In genomic region chr19:49639401-49640112, GRCh38 we compare ENCODE assay signal across 8 cellular contexts. TPM values are rescaled to one million over a fixed set of nuclear protein-coding genes. Genes with fewer than 3 reads are reported as not detected.
DNase-seq lines count a peak whose midpoint lies in the region; ATAC-seq and TF ChIP-seq lines count a peak whose summit lies in the region.

No MANE protein-coding gene starts in this region.

- no peak overlapping the region for H2AFZ ChIP-seq in osteoblast (ENCODE audit: low read length)

- peak in 1 of 7 experiments; percentile 56 for DNase-seq in CD8-positive, alpha-beta T cell
- DNase-seq in OCI-M1 (lab: John Stamatoyannopoulos, UW), result peak; percentile 53
- no peak for DNase-seq in endothelial cell (ENCODE audit: low spot score)
- peak; percentile 88 for DNase-seq in osteoblast (ENCODE audit: insufficient read length, low spot score, missing footprints)
- no peak for DNase-seq in mesenteric fat pad (ENCODE audit: low spot score)
- DNase-seq in SIG-M5 (lab: John Stamatoyannopoulos, UW), result no peak

- peak overlapping the region; percentile 91 for H3K4me2 ChIP-seq in osteoblast (ENCODE audit: insufficient read depth, low read length)

- peaks cover 51% of the 10 kb centered on the region for H3K4me1 ChIP-seq in CD8-positive, alpha-beta T cell (ENCODE audit: insufficient read depth, low read length)
- H3K4me1 ChIP-seq in osteoblast (ENCODE audit: insufficient read depth, low read length), result peaks cover 40% of the 10 kb centered on the region

- no peaks in the 10 kb centered on the region for H3K36me3 ChIP-seq in CD8-positive, alpha-beta T cell (ENCODE audit: insufficient read depth, low read length)
- peaks cover 13% of the 10 kb centered on the region for H3K36me3 ChIP-seq in osteoblast (ENCODE audit: insufficient read depth, low read length)

- no peak for TF ChIP-seq CTCF in CD8-positive, alpha-beta T cell (IDR thresholded peaks at IDR 0.05)
- no peak for TF ChIP-seq CTCF in endothelial cell (IDR thresholded peaks at IDR 0.05; ENCODE audit: unreplicated experiment)
- no peak for TF ChIP-seq CTCF in osteoblast (IDR thresholded peaks at IDR 0.05; ENCODE audit: extremely low read depth, low read depth, low read length)

- POLR2A ChIA-PET in CD8-positive, alpha-beta T cell (lab: Charles Lee), result interaction anchor here (0.6 to 4.0 kb wide), 17 partner anchors 8 to 289 kb away, joined by 3 to 44 read pairs (median 4); partner anchors contain the start of genes ALDH16A1, AP2A1, BCL2L12 and IRF3

- peak overlapping the region; percentile 95 for H3K4me3 Mint-ChIP-seq in CD8-positive, alpha-beta T cell
- H3K4me3 Mint-ChIP-seq in endothelial cell (ENCODE audit: unreplicated experiment), result peak overlapping the region; percentile 87

- H3K27me3 ChIP-seq in CD8-positive, alpha-beta T cell (ENCODE audit: insufficient read depth, low read length), result no peaks in the 10 kb centered on the region
- H3K27me3 ChIP-seq in osteoblast (ENCODE audit: insufficient read depth, low read length), result no peaks in the 10 kb centered on the region

- no peaks in the 10 kb centered on the region for H3K9me3 Mint-ChIP-seq in CD8-positive, alpha-beta T cell
- no peaks in the 10 kb centered on the region for H3K9me3 Mint-ChIP-seq in endothelial cell (ENCODE audit: unreplicated experiment)

- H3K27ac ChIP-seq in CD8-positive, alpha-beta T cell (ENCODE audit: low read depth, low read length), result peak overlapping the region; percentile 64
- H3K27ac ChIP-seq in osteoblast (ENCODE audit: low read depth, low read length), result peak overlapping the region; percentile 81

- H3K27ac Mint-ChIP-seq in CD8-positive, alpha-beta T cell, result peak overlapping the region; percentile 96
- H3K27ac Mint-ChIP-seq in endothelial cell (ENCODE audit: unreplicated experiment), result peak overlapping the region; percentile 74

- peaks cover 16% of the 10 kb centered on the region for H4K20me1 ChIP-seq in osteoblast (ENCODE audit: insufficient read depth, low read length)

- H3K79me2 ChIP-seq in osteoblast (ENCODE audit: insufficient read depth, low read length), result peaks cover 38% of the 10 kb centered on the region

- H3K27me3 Mint-ChIP-seq in CD8-positive, alpha-beta T cell (ENCODE audit: low read depth), result no peaks in the 10 kb centered on the region
- peaks cover 46% of the 10 kb centered on the region for H3K27me3 Mint-ChIP-seq in endothelial cell (ENCODE audit: unreplicated experiment)

- H3K36me3 Mint-ChIP-seq in CD8-positive, alpha-beta T cell, result peaks cover 3% of the 10 kb centered on the region
- H3K36me3 Mint-ChIP-seq in endothelial cell (ENCODE audit: low read depth, unreplicated experiment), result peaks cover 13% of the 10 kb centered on the region

- H3K9me3 ChIP-seq in CD8-positive, alpha-beta T cell (ENCODE audit: low read length), result no peaks in the 10 kb centered on the region
- no peaks in the 10 kb centered on the region for H3K9me3 ChIP-seq in osteoblast (ENCODE audit: low read depth, low read length)

- intact Hi-C loops in CD8-positive, alpha-beta T cell (cut with DNase I, micrococcal nuclease), result loop anchor here (1.0 to 5.0 kb wide), 10 partner anchors 26 to 1275 kb away; partner anchors contain the start of genes ALDH16A1 (in 2 of the 2), ASPDH (in 1 of the 2), BCL2L12 (in 1 of the 2) and IRF3 (in 1 of the 2)

- CTCF ChIA-PET in CD8-positive, alpha-beta T cell (lab: Charles Lee), result interaction anchor here (0.9 to 1.9 kb wide), 7 partner anchors 25 to 161 kb away, joined by 3 to 22 read pairs (median 3); partner anchors contain the start of gene PRMT1

- no peak for ATAC-seq in CD8-positive, alpha-beta T cell
- ATAC-seq in HG03159 (IDR thresholded peaks at IDR 0.05; ENCODE audit: unreplicated experiment) (no peak), HG03196 (IDR thresholded peaks at IDR 0.05; ENCODE audit: unreplicated experiment) (no peak)

- H3K4me3 ChIP-seq in CD8-positive, alpha-beta T cell (ENCODE audit: low read depth, low read length), result peak overlapping the region; percentile 64
- H3K4me3 ChIP-seq in osteoblast (ENCODE audit: insufficient read depth, low read length), result peak overlapping the region; percentile 86

- peaks cover 56% of the 10 kb centered on the region for H3K4me1 Mint-ChIP-seq in CD8-positive, alpha-beta T cell (ENCODE audit: low read depth)
- peaks cover 68% of the 10 kb centered on the region for H3K4me1 Mint-ChIP-seq in endothelial cell (ENCODE audit: unreplicated experiment)

RNA-seq across cellular contexts. Expression of gene RRAS, which starts 0.4 kb away (rescaled TPM):
- total RNA-seq in CD8-positive, alpha-beta T cell, result 1 to 10 TPM; 3.6 to 4.9 TPM
- total RNA-seq in endothelial cell (ENCODE audit: unreplicated experiment) (23.9 TPM), osteoblast (23.9 and 31.8 TPM in 2 replicates), mesenteric fat pad (107 TPM)

RNA-seq across cellular contexts. Expression of gene SCAF1, which starts 2.5 kb away (rescaled TPM):
- total RNA-seq in CD8-positive, alpha-beta T cell, result 10 to 100 TPM; 30.2 to 33.3 TPM
- total RNA-seq in endothelial cell (ENCODE audit: unreplicated experiment), result 90.3 TPM
- 12.1 and 14.8 TPM in 2 replicates for total RNA-seq in osteoblast
- total RNA-seq in mesenteric fat pad, result 64.3 TPM

RNA-seq across cellular contexts. Expression of gene IRF3, which starts 26.1 kb away (rescaled TPM):
- total RNA-seq in CD8-positive, alpha-beta T cell, result 10 to 100 TPM; 92.0 to 99.5 TPM
- 76.1 TPM for total RNA-seq in endothelial cell (ENCODE audit: unreplicated experiment)
- total RNA-seq in osteoblast, result 48.5 and 54.2 TPM in 2 replicates
- total RNA-seq in mesenteric fat pad, result 46.7 TPM

RNA-seq across cellular contexts. Expression of gene BCL2L12, which starts 26.2 kb away (rescaled TPM):
- total RNA-seq in CD8-positive, alpha-beta T cell, result 10 to 100 TPM; 13.1 to 14.7 TPM
- 50.1 TPM for total RNA-seq in endothelial cell (ENCODE audit: unreplicated experiment)
- total RNA-seq in osteoblast, result 4.4 and 5.1 TPM in 2 replicates
- total RNA-seq in mesenteric fat pad, result 10.7 TPM

RNA-seq across cellular contexts. Expression of gene PRMT1, which starts 37.5 kb away (rescaled TPM):
- total RNA-seq in CD8-positive, alpha-beta T cell, result 10 to 100 TPM; 37.7 to 42.6 TPM
- total RNA-seq in endothelial cell (ENCODE audit: unreplicated experiment) (175 TPM), osteoblast (199 and 208 TPM in 2 replicates), mesenteric fat pad (105 TPM)

Comparison
In these comparisons a context has a peak if more than half of its experiments do, and no peak if none do; other contexts are left out.
1. DNase-seq: peak in OCI-M1 (single experiment) and osteoblast (single experiment); none in endothelial cell (single experiment), mesenteric fat pad (single experiment) and SIG-M5 (single experiment).